11 cellular contexts compared by ENCODE assay signal in genomic region chr3:125194849-125195601, GRCh38. TPM values are rescaled to one million over a fixed set of nuclear protein-coding genes. Genes with fewer than 3 reads are reported as not detected.
DNase-seq lines count a peak whose midpoint lies in the region; ATAC-seq, FAIRE-seq and TF ChIP-seq lines count a peak whose summit lies in the region.
"Had no signal": no experiment of that assay in that cellular context is flagged by ENCODE, and none has a peak within 500 bp of the region (broad histone marks: within the 10 kb centered on the region; RNA-seq: fewer than 3 reads in every experiment).

No MANE protein-coding gene starts in this region.

- no peak overlapping the region for H3K9ac ChIP-seq in kidney (ENCODE audit: low read length in 2 of 2)
- H3K9ac ChIP-seq: BLaER1 had no signal

- no peaks in the 10 kb centered on the region for H3K36me3 ChIP-seq in kidney (ENCODE audit: control insufficient read depth in 1 of 2, insufficient read depth in 2 of 2, low read length in 2 of 2)
- H3K36me3 ChIP-seq: BLaER1, tibial nerve had no signal

- H3K4me1 ChIP-seq in kidney (ENCODE audit: control insufficient read depth in 1 of 2, insufficient read depth in 1 of 2, low read depth in 1 of 2, low read length in 2 of 2) = peaks cover 7 to 23% of the 10 kb centered on the region in 2 donors

- no peaks in the 10 kb centered on the region for H3K9me3 ChIP-seq in kidney (ENCODE audit: control insufficient read depth in 1 of 2, low read length in 2 of 2)
- H3K9me3 ChIP-seq: BLaER1, tibial nerve had no signal

- no peak overlapping the region for H3K27ac ChIP-seq in kidney (ENCODE audit: low read depth in 2 of 2, low read length in 2 of 2)
- H3K27ac ChIP-seq: BLaER1, tibial nerve had no signal

- intact Hi-C loops in kidney (cut with DNase I) = no loop called here

- DNase-seq in AG08395 (ENCODE audit: low spot score) (peak; percentile 80), astrocyte of the cerebellum (ENCODE audit: low read depth) (peak; percentile 88), kidney (peak; percentile 78), SHP77 treated with DMSO at 0.1 percent for 48 hours (lab: John Stamatoyannopoulos, UW) (no peak), COLO668 (lab: John Stamatoyannopoulos, UW; ENCODE audit: unreplicated experiment) (no peak)
- DNase-seq: activated effector memory CD4-positive, alpha-beta T cell treated with Interleukin-2 at 50 U/mL for 16 hours had no signal

- FAIRE-seq in kidney (lab: Jason Lieb, UNC) = no peak

- H3K4me3 ChIP-seq in astrocyte of the cerebellum (ENCODE audit: low read depth, low read length) = no peak overlapping the region
- no peak overlapping the region for H3K4me3 ChIP-seq in kidney (ENCODE audit: low read length in 2 of 2)
- H3K4me3 ChIP-seq: BLaER1, tibial nerve had no signal

- ATAC-seq in GM18870 (IDR thresholded peaks at IDR 0.05; ENCODE audit: unreplicated experiment) (peak; percentile 40), HG02623 (IDR thresholded peaks at IDR 0.05; ENCODE audit: unreplicated experiment) (no peak), GM19324 (IDR thresholded peaks at IDR 0.05; ENCODE audit: low FRiP score, unreplicated experiment) (no peak)

- in situ Hi-C loops in astrocyte of the cerebellum (cut with HindIII; ENCODE audit: low sequenced_read_pairs) = no loop called here

- TF ChIP-seq CTCF in astrocyte of the cerebellum (IDR thresholded peaks at IDR 0.05; ENCODE audit: low read depth, low read length, missing control alignments) (peak; percentile 11), kidney (IDR thresholded peaks at IDR 0.05; ENCODE audit: borderline replicate concordance, extremely low read depth, insufficient read depth) (no peak)

RNA-seq across cellular contexts. Expression of gene SLC12A8, which starts 17.5 kb away (rescaled TPM):
- 29.1 TPM for total RNA-seq in kidney
- polyA plus RNA-seq in kidney (ENCODE audit: insufficient read depth, low read depth, low replicate concordance) = 5.4 TPM

Comparison
In these comparisons a context has a peak if more than half of its experiments do, and no peak if none do; other contexts are left out.
1. DNase-seq: peak in AG08395 (single experiment), astrocyte of the cerebellum (single experiment) and kidney (single experiment); none in SHP77 treated with DMSO at 0.1 percent for 48 hours (single experiment) and COLO668 (single experiment).